ENCODE assay signal across 2 cellular contexts in genomic region chr20:50464026-50464724, GRCh38.
TF ChIP-seq lines count a peak whose summit lies in the region.

No MANE protein-coding gene starts in this region.

TF ChIP-seq in HCT116, 20 proteins besides CTCF, POLR2A, EP300 and RAD21:
- 0 out of 2 replicates have a peak, but pooled peaks have one; percentile 8 for TF ChIP-seq CBX3 (IDR thresholded peaks at IDR 0.05; ENCODE audit: low read depth)
- no peak for TF ChIP-seq SIN3A (IDR thresholded peaks at IDR 0.05; ENCODE audit: low read depth)

TF ChIP-seq in endothelial cell of umbilical vein, 7 proteins besides CTCF, POLR2A, EP300 and RAD21:
- TF ChIP-seq GATA2 (IDR thresholded peaks at IDR 0.05; ENCODE audit: insufficient read depth, insufficient read length, low read depth, low read length), result no peak
- no peak for TF ChIP-seq FOS (IDR thresholded peaks at IDR 0.05; ENCODE audit: borderline replicate concordance, insufficient read depth, low read length)
- no peak for TF ChIP-seq MAX (IDR thresholded peaks at IDR 0.05; ENCODE audit: insufficient read depth, insufficient read length)
- no peak for TF ChIP-seq POLR2AphosphoS5 (IDR thresholded peaks at IDR 0.05; ENCODE audit: insufficient read depth, low read depth, low read length)
- TF ChIP-seq JUN (IDR thresholded peaks at IDR 0.05; ENCODE audit: borderline replicate concordance, insufficient read depth, insufficient read length, low read depth), result no peak
- no peak for TF ChIP-seq MYC (IDR thresholded peaks at IDR 0.05; ENCODE audit: low read depth, low read length)
- TF ChIP-seq EZH2 (IDR thresholded peaks at IDR 0.05; ENCODE audit: borderline replicate concordance, low read depth, low read length, severe bottlenecking), result no peak
